Comparison of ENCODE assay signal across 11 cellular contexts in the genomic region with DNA sequence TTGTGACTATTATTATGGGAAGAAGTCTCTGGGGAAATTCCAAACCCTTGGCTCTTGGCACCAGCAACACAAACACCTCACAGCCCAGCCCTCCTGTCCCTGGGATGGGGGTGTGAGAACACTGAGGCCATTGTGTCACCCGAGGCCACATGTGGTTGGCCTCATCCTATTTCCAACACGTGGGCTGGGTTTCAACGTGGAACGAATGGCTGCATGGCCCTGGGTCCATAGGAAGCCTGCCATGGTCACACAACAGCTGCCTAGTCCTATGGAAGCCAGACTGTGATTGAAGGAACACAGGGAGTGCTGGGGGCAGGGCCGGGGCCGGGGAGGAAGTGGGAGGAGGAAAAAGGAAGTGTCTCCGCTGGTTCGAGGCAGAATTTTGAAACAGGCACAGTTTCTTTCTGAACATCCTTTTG. TPM values are rescaled to one million over a fixed set of nuclear protein-coding genes. Genes with fewer than 3 reads are reported as not detected.
A peak's percentile ranks its signal among the peaks of the same experiment; 100 is the strongest.
DNase-seq lines count a peak whose midpoint lies in the region; ATAC-seq and TF ChIP-seq lines count a peak whose summit lies in the region.
"Had no signal": no experiment of that assay in that cellular context is flagged by ENCODE, and none has a peak within 500 bp of the region (broad histone marks: within the 10 kb centered on the region; RNA-seq: fewer than 3 reads in every experiment).

No MANE protein-coding gene starts in this region.

- no peaks in the 10 kb centered on the region for H3K79me2 ChIP-seq in OCI-LY1 (ENCODE audit: insufficient read depth, low read length)

- intact Hi-C loops in left cardiac atrium (cut with DNase I), result no loop called here

- H4K20me1 ChIP-seq in OCI-LY1 (ENCODE audit: insufficient read depth, low read length), result no peaks in the 10 kb centered on the region

- H3K9me2 ChIP-seq in OCI-LY1 (ENCODE audit: low read depth, low read length), result no peaks in the 10 kb centered on the region

- DNase-seq in activated naive CD8-positive, alpha-beta T cell treated with anti-CD3 and anti-CD28 coated beads for 36 hours, result peak; percentile 35
- no peak for DNase-seq in activated naive CD8-positive, alpha-beta T cell treated with anti-CD3 and anti-CD28 coated beads, Interleukin-2, amount 50 U/mL, for 24 hours
- DNase-seq in left cardiac atrium (no peak), substantia nigra (lab: John Stamatoyannopoulos, UW) (peak in 42 of 49 donors; percentile 2 to 78 (median 32)), activated gamma-delta T cell (lab: John Stamatoyannopoulos, UW) (no peak), OCI-M1 (lab: John Stamatoyannopoulos, UW) (no peak), NCI-H2107 treated with DMSO at 0.1 percent for 48 hours (lab: John Stamatoyannopoulos, UW; ENCODE audit: unreplicated experiment) (no peak)
- DNase-seq: mesenchymal stem cell, T1000 had no signal

- TF ChIP-seq CTCF in OCI-LY1 (IDR thresholded peaks at IDR 0.05; ENCODE audit: low read length), result no peak

- H3K4me2 ChIP-seq in OCI-LY1 (ENCODE audit: low read length), result no peak overlapping the region; the same call in 1 of the 2 replicates

- H3F3A ChIP-seq in OCI-LY1 (ENCODE audit: insufficient read depth, low read length), result no peaks in the 10 kb centered on the region

- peaks cover 18% of the 10 kb centered on the region for H3K27me3 Mint-ChIP-seq in activated naive CD8-positive, alpha-beta T cell treated with anti-CD3 and anti-CD28 coated beads for 36 hours
- peaks cover 7% of the 10 kb centered on the region for H3K27me3 Mint-ChIP-seq in activated naive CD8-positive, alpha-beta T cell treated with anti-CD3 and anti-CD28 coated beads, Interleukin-2, amount 50 U/mL, for 24 hours

- H3K36me3 Mint-ChIP-seq in activated naive CD8-positive, alpha-beta T cell treated with anti-CD3 and anti-CD28 coated beads for 36 hours, result no peaks in the 10 kb centered on the region
- no peaks in the 10 kb centered on the region for H3K36me3 Mint-ChIP-seq in activated naive CD8-positive, alpha-beta T cell treated with anti-CD3 and anti-CD28 coated beads, Interleukin-2, amount 50 U/mL, for 24 hours (ENCODE audit: low read depth)

- H3K9me3 Mint-ChIP-seq in activated naive CD8-positive, alpha-beta T cell treated with anti-CD3 and anti-CD28 coated beads for 36 hours, result no peaks in the 10 kb centered on the region
- no peaks in the 10 kb centered on the region for H3K9me3 Mint-ChIP-seq in activated naive CD8-positive, alpha-beta T cell treated with anti-CD3 and anti-CD28 coated beads, Interleukin-2, amount 50 U/mL, for 24 hours

- H3K4me1 Mint-ChIP-seq in activated naive CD8-positive, alpha-beta T cell treated with anti-CD3 and anti-CD28 coated beads for 36 hours, result peaks cover 11% of the 10 kb centered on the region
- peaks cover 26% of the 10 kb centered on the region for H3K4me1 Mint-ChIP-seq in activated naive CD8-positive, alpha-beta T cell treated with anti-CD3 and anti-CD28 coated beads, Interleukin-2, amount 50 U/mL, for 24 hours

- H3K4me3 Mint-ChIP-seq in activated naive CD8-positive, alpha-beta T cell treated with anti-CD3 and anti-CD28 coated beads for 36 hours, result no peak overlapping the region
- H3K4me3 Mint-ChIP-seq in activated naive CD8-positive, alpha-beta T cell treated with anti-CD3 and anti-CD28 coated beads, Interleukin-2, amount 50 U/mL, for 24 hours, result no peak overlapping the region

- no peaks in the 10 kb centered on the region for H3K36me3 ChIP-seq in OCI-LY1 (ENCODE audit: insufficient read depth, low read length)
- H3K36me3 ChIP-seq: esophagus muscularis mucosa had no signal

- peak overlapping the region; percentile 44 for H3K27ac ChIP-seq in OCI-LY1 (ENCODE audit: low read depth, low read length, poor library complexity, severe bottlenecking)
- H3K27ac ChIP-seq in substantia nigra (ENCODE audit: low read depth, low read length, poor library complexity, severe bottlenecking), result peak overlapping the region; percentile 88
- H3K27ac ChIP-seq: esophagus muscularis mucosa had no signal

- H3K4me1 ChIP-seq in OCI-LY1 (ENCODE audit: insufficient read depth, low read length, severe bottlenecking), result peaks cover 23% of the 10 kb centered on the region
- H3K4me1 ChIP-seq: esophagus muscularis mucosa had no signal

- H3K27ac Mint-ChIP-seq in activated naive CD8-positive, alpha-beta T cell treated with anti-CD3 and anti-CD28 coated beads for 36 hours, result peak overlapping the region; percentile 38
- H3K27ac Mint-ChIP-seq in activated naive CD8-positive, alpha-beta T cell treated with anti-CD3 and anti-CD28 coated beads, Interleukin-2, amount 50 U/mL, for 24 hours, result no peak overlapping the region

- H3K4me3 ChIP-seq in OCI-LY1 (ENCODE audit: low read depth, low read length, poor library complexity, severe bottlenecking), result no peak overlapping the region
- H3K4me3 ChIP-seq: esophagus muscularis mucosa had no signal

- no peak for ATAC-seq in activated naive CD8-positive, alpha-beta T cell treated with anti-CD3 and anti-CD28 coated beads, Interleukin-2, amount 50 U/mL, for 24 hours
- ATAC-seq in left cardiac atrium, result peak; percentile 45 to 69

- no peaks in the 10 kb centered on the region for H3K27me3 ChIP-seq in OCI-LY1 (ENCODE audit: insufficient read depth, low read length)
- H3K27me3 ChIP-seq: esophagus muscularis mucosa had no signal

- no peak overlapping the region for H3K9ac ChIP-seq in OCI-LY1 (ENCODE audit: low read length)

- no peaks in the 10 kb centered on the region for H3K9me3 ChIP-seq in OCI-LY1 (ENCODE audit: low read length)

- no peak overlapping the region for H2AFZ ChIP-seq in OCI-LY1 (ENCODE audit: low read length)

RNA-seq across cellular contexts. Expression of a gene that starts 10.0 kb away (rescaled TPM):
- total RNA-seq in activated naive CD8-positive, alpha-beta T cell treated with anti-CD3 and anti-CD28 coated beads for 36 hours, result under 1 TPM; 0.04 to 0.38 TPM
- 10 to 100 TPM; 22.2 to 22.8 TPM for total RNA-seq in left cardiac atrium

Comparison
In these comparisons a context has a peak if more than half of its experiments do, and no peak if none do; other contexts are left out.
1. DNase-seq: peak in activated naive CD8-positive, alpha-beta T cell treated with anti-CD3 and anti-CD28 coated beads for 36 hours (single experiment) and substantia nigra (42 of 49); none in activated naive CD8-positive, alpha-beta T cell treated with anti-CD3 and anti-CD28 coated beads, Interleukin-2, amount 50 U/mL, for 24 hours (single experiment), left cardiac atrium (single experiment), activated gamma-delta T cell (single experiment), OCI-M1 (single experiment) and NCI-H2107 treated with DMSO at 0.1 percent for 48 hours (single experiment).
2. RNA of a gene that starts 10.0 kb away (total RNA-seq): 22.2 to 22.8 TPM in left cardiac atrium; 0.04 to 0.38 TPM in activated naive CD8-positive, alpha-beta T cell treated with anti-CD3 and anti-CD28 coated beads for 36 hours; every median in the first group is over 10 times any median in the second.